Comparison of ENCODE assay signal across 1 cellular context in the genomic region with DNA sequence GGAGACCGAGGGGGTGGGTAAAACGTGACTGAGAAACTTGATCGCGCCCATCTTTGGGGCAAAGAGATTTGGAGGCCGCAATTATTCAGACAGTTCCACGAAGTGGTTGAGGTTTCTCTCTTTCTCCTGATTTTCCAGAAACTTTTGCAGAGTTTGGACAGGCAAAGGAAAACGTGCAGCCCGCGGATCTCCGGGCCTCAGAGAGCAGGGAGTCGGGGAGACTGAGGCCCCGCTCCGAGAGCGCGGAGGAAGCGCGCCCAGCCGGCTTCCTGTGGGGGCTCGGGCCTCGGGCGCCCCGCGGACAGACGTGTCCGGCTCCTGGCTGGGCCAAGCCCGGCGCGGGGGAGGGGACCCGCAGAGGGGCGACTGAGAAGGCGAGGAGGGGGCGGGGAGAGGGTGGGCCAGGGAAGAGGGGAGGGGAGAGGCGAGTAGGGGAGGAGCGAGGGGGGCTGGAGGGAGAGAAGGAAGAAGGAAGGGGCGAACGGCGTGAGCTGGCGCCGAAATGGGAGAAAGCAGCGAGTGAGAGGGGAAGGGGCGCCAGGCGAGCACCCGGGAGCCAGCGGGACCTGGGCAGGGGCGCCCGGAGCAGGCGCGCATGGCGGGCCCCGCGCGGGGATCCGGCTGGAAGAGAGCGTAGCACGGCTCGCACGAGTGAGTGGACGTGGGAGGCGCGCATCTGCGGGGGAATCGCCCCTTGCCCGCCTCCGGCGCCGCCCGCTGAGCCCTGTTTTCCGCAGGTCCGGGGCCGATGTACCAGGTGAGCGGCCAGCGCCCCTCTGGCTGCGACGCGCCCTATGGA.
TF ChIP-seq lines count a peak whose summit lies in the region.

A gene with protein sequence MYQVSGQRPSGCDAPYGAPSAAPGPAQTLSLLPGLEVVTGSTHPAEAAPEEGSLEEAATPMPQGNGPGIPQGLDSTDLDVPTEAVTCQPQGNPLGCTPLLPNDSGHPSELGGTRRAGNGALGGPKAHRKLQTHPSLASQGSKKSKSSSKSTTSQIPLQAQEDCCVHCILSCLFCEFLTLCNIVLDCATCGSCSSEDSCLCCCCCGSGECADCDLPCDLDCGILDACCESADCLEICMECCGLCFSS (plus strand): TSS at position 467 of the 799 bp plus-strand sequence. CDS start 282 bp downstream, at position 749.

TF ChIP-seq in HCT116, 20 proteins besides CTCF, POLR2A, EP300 and RAD21 (continued from another document):
- TF ChIP-seq, protein P1, sequence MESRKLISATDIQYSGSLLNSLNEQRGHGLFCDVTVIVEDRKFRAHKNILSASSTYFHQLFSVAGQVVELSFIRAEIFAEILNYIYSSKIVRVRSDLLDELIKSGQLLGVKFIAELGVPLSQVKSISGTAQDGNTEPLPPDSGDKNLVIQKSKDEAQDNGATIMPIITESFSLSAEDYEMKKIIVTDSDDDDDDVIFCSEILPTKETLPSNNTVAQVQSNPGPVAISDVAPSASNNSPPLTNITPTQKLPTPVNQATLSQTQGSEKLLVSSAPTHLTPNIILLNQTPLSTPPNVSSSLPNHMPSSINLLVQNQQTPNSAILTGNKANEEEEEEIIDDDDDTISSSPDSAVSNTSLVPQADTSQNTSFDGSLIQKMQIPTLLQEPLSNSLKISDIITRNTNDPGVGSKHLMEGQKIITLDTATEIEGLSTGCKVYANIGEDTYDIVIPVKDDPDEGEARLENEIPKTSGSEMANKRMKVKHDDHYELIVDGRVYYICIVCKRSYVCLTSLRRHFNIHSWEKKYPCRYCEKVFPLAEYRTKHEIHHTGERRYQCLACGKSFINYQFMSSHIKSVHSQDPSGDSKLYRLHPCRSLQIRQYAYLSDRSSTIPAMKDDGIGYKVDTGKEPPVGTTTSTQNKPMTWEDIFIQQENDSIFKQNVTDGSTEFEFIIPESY (IDR thresholded peaks at IDR 0.05; ENCODE audit: extremely low read depth, insufficient replicate concordance, low read length): no peak
- no peak for TF ChIP-seq EZH2 (IDR thresholded peaks at IDR 0.05)
